Comparison of ENCODE assay signal across 17 cellular contexts in genomic region chr10:79358811-79359210, GRCh38. TPM values are rescaled to one million over a fixed set of nuclear protein-coding genes. Genes with fewer than 3 reads are reported as not detected.
DNase-seq lines count a peak whose midpoint lies in the region; ATAC-seq, FAIRE-seq and TF ChIP-seq lines count a peak whose summit lies in the region.
"Had no signal": no experiment of that assay in that cellular context is flagged by ENCODE, and none has a peak within 500 bp of the region (broad histone marks: within the 10 kb centered on the region; RNA-seq: fewer than 3 reads in every experiment).

No MANE protein-coding gene starts in this region.

- H3K36me3 ChIP-seq in kidney (ENCODE audit: control insufficient read depth in 1 of 2, insufficient read depth in 2 of 2, low read length in 2 of 2): peaks cover 9 to 10% of the 10 kb centered on the region in 2 donors

- no peak for FAIRE-seq in kidney (lab: Jason Lieb, UNC)
- FAIRE-seq: GM19239 had no signal

- no peaks in the 10 kb centered on the region for H3K9me3 ChIP-seq in kidney (ENCODE audit: control insufficient read depth in 1 of 2, low read length in 2 of 2)

- no peak for TF ChIP-seq CTCF in kidney (IDR thresholded peaks at IDR 0.05; ENCODE audit: borderline replicate concordance, extremely low read depth, insufficient read depth)

- DNase-seq in DMS53 (lab: John Stamatoyannopoulos, UW) (peak; percentile 81), NCI-H774 (lab: John Stamatoyannopoulos, UW) (peak; percentile 24), myocyte (ENCODE audit: low read depth) (peak; percentile 45), kidney (no peak), DMS 273 treated with DMSO at 0.1 percent for 48 hours (lab: John Stamatoyannopoulos, UW) (no peak), NK-92 (lab: John Stamatoyannopoulos, UW; ENCODE audit: unreplicated experiment) (no peak)
- DNase-seq: activated CD4-positive, alpha-beta T cell treated with anti-CD3 and anti-CD28 coated beads for 4 hours; anterior cingulate cortex; DMS79 treated with DMSO at 0.1 percent for 48 hours; midbrain; NCI-H345; stimulated activated naive CD4-positive, alpha-beta T cell treated with Interleukin-2 at 50 U/mL for 16 hours had no signal

- intact Hi-C loops in kidney (cut with DNase I): no loop called here

- H3K4me1 ChIP-seq in kidney (ENCODE audit: control insufficient read depth in 1 of 2, insufficient read depth in 1 of 2, low read depth in 1 of 2, low read length in 2 of 2): no peaks in the 10 kb centered on the region

- H3K9ac ChIP-seq in kidney (ENCODE audit: low read length in 2 of 2): no peak overlapping the region

- H3K4me3 ChIP-seq in kidney (ENCODE audit: low read length in 2 of 2): no peak overlapping the region
- H3K4me3 ChIP-seq: dorsolateral prefrontal cortex had no signal

- ATAC-seq in GM21723 (IDR thresholded peaks at IDR 0.05; ENCODE audit: unreplicated experiment) (peak; percentile 78), GM18868 (IDR thresholded peaks at IDR 0.05; ENCODE audit: unreplicated experiment) (no peak)

- no peak overlapping the region for H3K27ac ChIP-seq in kidney (ENCODE audit: low read depth in 2 of 2, low read length in 2 of 2)
- H3K27ac ChIP-seq: dorsolateral prefrontal cortex, RWPE1 had no signal

RNA-seq across cellular contexts. Expression of gene PPIF, which starts 11.5 kb away (rescaled TPM):
- total RNA-seq in myocyte (9.8 and 24.5 TPM in 2 replicates), kidney (36.7 TPM)
- polyA plus RNA-seq in myocyte (2012): 14.8 TPM
- 120 TPM for polyA plus RNA-seq in kidney (ENCODE audit: insufficient read depth, low read depth, low replicate concordance)

Comparison
In these comparisons a context has a peak if more than half of its experiments do, and no peak if none do; other contexts are left out.
1. DNase-seq: peak in DMS53 (single experiment), NCI-H774 (single experiment) and myocyte (single experiment); none in kidney (single experiment), DMS 273 treated with DMSO at 0.1 percent for 48 hours (single experiment) and NK-92 (single experiment).